ENCODE assay signal across 25 cellular contexts in the genomic region with DNA sequence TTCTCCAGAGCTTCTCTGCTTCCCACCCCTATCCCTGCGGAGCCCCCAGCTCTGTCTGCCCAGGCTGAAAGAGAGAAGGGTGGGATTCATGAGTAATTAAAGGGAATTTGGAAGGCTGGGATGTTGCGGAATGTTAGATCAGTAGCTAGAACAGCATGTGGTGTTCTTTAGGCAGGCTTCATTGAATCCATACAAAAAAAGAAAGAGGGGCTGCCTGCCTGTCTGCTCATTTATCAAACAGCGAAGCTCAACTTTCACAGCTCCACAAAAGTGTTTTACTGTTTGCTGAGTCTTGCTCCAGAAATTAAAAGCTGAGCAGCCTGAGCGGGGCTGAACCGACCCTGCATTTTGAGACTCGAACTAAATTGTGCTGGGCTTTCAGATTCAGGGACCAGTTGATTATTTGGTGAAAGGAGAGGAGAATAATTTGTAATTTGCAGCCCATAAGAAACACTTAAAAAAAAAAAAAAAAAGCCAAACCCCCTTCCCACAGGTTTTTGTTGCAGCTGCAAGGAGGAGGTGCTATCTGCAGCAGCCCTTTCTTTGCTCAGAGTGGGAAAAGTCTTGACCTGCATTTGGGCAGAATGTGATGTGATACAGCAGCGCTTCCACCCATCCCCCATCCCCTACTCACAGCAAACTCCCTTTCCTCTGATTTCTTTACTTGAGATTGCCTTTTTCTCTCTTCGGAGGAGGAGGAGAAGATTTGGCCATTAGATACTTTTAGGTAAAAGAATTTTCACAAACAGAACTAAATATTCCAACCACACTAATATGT.
DNase-seq lines count a peak whose midpoint lies in the region; FAIRE-seq and TF ChIP-seq lines count a peak whose summit lies in the region.
"Had no signal": no experiment of that assay in that cellular context is flagged by ENCODE, and none has a peak within 500 bp of the region (broad histone marks: within the 10 kb centered on the region; RNA-seq: fewer than 3 reads in every experiment).

No MANE protein-coding gene starts in this region.

- H3K36me3 ChIP-seq in cardiac muscle cell (no peaks in the 10 kb centered on the region), endodermal cell (ENCODE audit: control insufficient read depth, insufficient read depth, low read length) (no peaks in the 10 kb centered on the region)
- H3K36me3 ChIP-seq in CD4-positive, alpha-beta memory T cell (ENCODE audit: insufficient read depth, low read length): no peaks in the 10 kb centered on the region
- H3K36me3 ChIP-seq: breast epithelium, HAP-1, heart left ventricle, ovary, right lobe of liver, upper lobe of left lung had no signal

- no peak for FAIRE-seq in HTR-8/SVneo (lab: Jason Lieb, UNC)
- FAIRE-seq: A549, islet of Langerhans had no signal

- POLR2A ChIA-PET in CD4-positive, alpha-beta memory T cell (lab: Charles Lee; ENCODE audit: partially characterized antibody): no interaction called here

- H3K9ac ChIP-seq in endodermal cell (ENCODE audit: extremely low read depth, low read length, poor library complexity, severe bottlenecking): no peak overlapping the region

- DNase-seq in cardiac muscle cell (ENCODE audit: low read depth in 1 of 2, low spot score in 1 of 2): peak; percentile 6 to 20
- no peak for DNase-seq in cardiac septum (ENCODE audit: low spot score)
- peak; percentile 61 for DNase-seq in endodermal cell
- no peak for DNase-seq in HTR-8/SVneo (ENCODE audit: insufficient read length, low spot score)
- no peak for DNase-seq in CD4-positive, alpha-beta memory T cell
- no peak for DNase-seq in posterior vena cava (ENCODE audit: low spot score)
- DNase-seq in G401 (ENCODE audit: low spot score): no peak
- DNase-seq: activated CD4-positive, alpha-beta memory T cell treated with anti-CD3 and anti-CD28 coated beads for 36 hours; activated gamma-delta T cell; Caco-2; dermis blood vessel endothelial cell; EL; heart left ventricle; NCI-H2107; right lobe of liver; stimulated activated CD4-positive, alpha-beta T cell treated with anti-CD3 and anti-CD28 coated beads, Interleukin-15, amount 100 ng/mL, for 24 hours; T-helper 9 cell; upper lobe of left lung had no signal

- CTCF ChIA-PET in CD4-positive, alpha-beta memory T cell (lab: Charles Lee; ENCODE audit: partially characterized antibody): no interaction called here

- no peaks in the 10 kb centered on the region for H3K9me3 Mint-ChIP-seq in endodermal cell
- no peaks in the 10 kb centered on the region for H3K9me3 Mint-ChIP-seq in nephron
- peaks cover 0 to 2% (median 0%) of the 10 kb centered on the region in 8 donors for H3K9me3 Mint-ChIP-seq in CD4-positive, alpha-beta memory T cell
- H3K9me3 Mint-ChIP-seq: activated CD4-positive, alpha-beta memory T cell treated with anti-CD3 and anti-CD28 coated beads for 36 hours had no signal

- no peak overlapping the region for H3K27ac ChIP-seq in cardiac muscle cell
- H3K27ac ChIP-seq in endodermal cell (ENCODE audit: low read depth, low read length): peak overlapping the region; percentile 97
- H3K27ac ChIP-seq in CD4-positive, alpha-beta memory T cell (ENCODE audit: low read depth, low read length): no peak overlapping the region
- H3K27ac ChIP-seq: A549, breast epithelium, heart left ventricle, ovary, right lobe of liver, upper lobe of left lung had no signal

- H3K9me3 ChIP-seq in cardiac muscle cell (ENCODE audit: low read depth) (no peaks in the 10 kb centered on the region), endodermal cell (ENCODE audit: control insufficient read depth, low read length) (no peaks in the 10 kb centered on the region)
- no peaks in the 10 kb centered on the region for H3K9me3 ChIP-seq in CD4-positive, alpha-beta memory T cell (ENCODE audit: control insufficient read depth in 1 of 2, low read length in 2 of 2)
- H3K9me3 ChIP-seq: A549, breast epithelium, Caco-2, HAP-1, heart left ventricle, ovary, right lobe of liver, upper lobe of left lung had no signal

- H3K4me3 ChIP-seq in cardiac muscle cell: no peak overlapping the region
- H3K4me3 ChIP-seq in endodermal cell (ENCODE audit: low read length): no peak overlapping the region
- H3K4me3 ChIP-seq in CD4-positive, alpha-beta memory T cell (ENCODE audit: low read length in 2 of 2): no peak overlapping the region
- H3K4me3 ChIP-seq: A549, breast epithelium, HAP-1, heart left ventricle, ovary, right lobe of liver, upper lobe of left lung had no signal

- H3K27ac Mint-ChIP-seq in endodermal cell (no peak overlapping the region), nephron (peak overlapping the region in 2 of 3 experiments; percentile 4 to 83)
- H3K27ac Mint-ChIP-seq in CD4-positive, alpha-beta memory T cell: no peak overlapping the region
- H3K27ac Mint-ChIP-seq: activated CD4-positive, alpha-beta memory T cell treated with anti-CD3 and anti-CD28 coated beads for 36 hours; B cell had no signal

- no peak for TF ChIP-seq CTCF in cardiac muscle cell (IDR thresholded peaks at IDR 0.05; ENCODE audit: low read depth, low read length)
- TF ChIP-seq CTCF in endodermal cell (conservative IDR thresholded peaks at IDR 0.05): no peak
- TF ChIP-seq CTCF in nephron (IDR thresholded peaks at IDR 0.05; ENCODE audit: unreplicated experiment in 3 of 3): no peak

- intact Hi-C loops in cardiac septum (cut with DNase I): no loop called here
- intact Hi-C loops in CD4-positive, alpha-beta memory T cell (cut with micrococcal nuclease): no loop called here
- intact Hi-C loops in posterior vena cava (cut with DNase I): no loop called here

- H3K36me3 Mint-ChIP-seq in endodermal cell (ENCODE audit: low read depth) (no peaks in the 10 kb centered on the region), nephron (ENCODE audit: low read depth) (no peaks in the 10 kb centered on the region)
- no peaks in the 10 kb centered on the region for H3K36me3 Mint-ChIP-seq in CD4-positive, alpha-beta memory T cell
- H3K36me3 Mint-ChIP-seq: activated CD4-positive, alpha-beta memory T cell treated with anti-CD3 and anti-CD28 coated beads for 36 hours had no signal

- in situ Hi-C loops in G401 (cut with HindIII; ENCODE audit: low sequenced_read_pairs): no loop called here

- H3K27me3 Mint-ChIP-seq in endodermal cell (ENCODE audit: insufficient read depth) (peaks cover 4% of the 10 kb centered on the region), nephron (ENCODE audit: low read depth) (peaks cover 11% of the 10 kb centered on the region)
- H3K27me3 Mint-ChIP-seq in CD4-positive, alpha-beta memory T cell: peaks cover 43 to 48% of the 10 kb centered on the region in 2 donors

- H3K4me1 Mint-ChIP-seq in endodermal cell: peaks cover 14% of the 10 kb centered on the region
- peaks cover 25% of the 10 kb centered on the region for H3K4me1 Mint-ChIP-seq in nephron
- peaks cover 0 to 1% (median 0%) of the 10 kb centered on the region in 4 donors for H3K4me1 Mint-ChIP-seq in CD4-positive, alpha-beta memory T cell
- H3K4me1 Mint-ChIP-seq: B cell had no signal

- WGBS in endodermal cell (ENCODE audit: insufficient coverage in 1 of 2, insufficient read length in 1 of 2), 2 experiments: 46 to 63% methylated on average over 2 to 7 of the region's 8 CpGs

- H3K4me1 ChIP-seq in cardiac muscle cell (ENCODE audit: low read depth) (peaks cover 15% of the 10 kb centered on the region), endodermal cell (ENCODE audit: control insufficient read depth, insufficient read depth, low read length) (peaks cover 8% of the 10 kb centered on the region)
- no peaks in the 10 kb centered on the region for H3K4me1 ChIP-seq in CD4-positive, alpha-beta memory T cell (ENCODE audit: insufficient read depth, low read length)
- H3K4me1 ChIP-seq: A549, breast epithelium, Caco-2, HAP-1, right lobe of liver, upper lobe of left lung had no signal

- H3K4me3 Mint-ChIP-seq in endodermal cell (no peak overlapping the region), nephron (peak overlapping the region; percentile 48 to 53 (median 49))
- no peak overlapping the region for H3K4me3 Mint-ChIP-seq in CD4-positive, alpha-beta memory T cell
- H3K4me3 Mint-ChIP-seq: activated CD4-positive, alpha-beta memory T cell treated with anti-CD3 and anti-CD28 coated beads for 36 hours; B cell had no signal

- H3K27me3 ChIP-seq in cardiac muscle cell (no peaks in the 10 kb centered on the region), endodermal cell (ENCODE audit: control insufficient read depth, insufficient read depth, low read length, poor library complexity, severe bottlenecking) (no peaks in the 10 kb centered on the region)
- H3K27me3 ChIP-seq in CD4-positive, alpha-beta memory T cell (ENCODE audit: insufficient read depth, low read length): peaks cover 3% of the 10 kb centered on the region
- H3K27me3 ChIP-seq: breast epithelium, ovary, right lobe of liver, upper lobe of left lung had no signal

Comparison
In these comparisons a context has a peak if more than half of its experiments do, and no peak if none do; other contexts are left out.
1. DNase-seq: peak in cardiac muscle cell (2 of 2) and endodermal cell (single experiment); none in cardiac septum (single experiment), HTR-8/SVneo (single experiment), CD4-positive, alpha-beta memory T cell (0 of 5), posterior vena cava (single experiment) and G401 (single experiment).
2. H3K27ac Mint-ChIP-seq: peak in nephron (2 of 3); none in endodermal cell (single experiment) and CD4-positive, alpha-beta memory T cell (0 of 7).
3. H3K4me3 Mint-ChIP-seq: peak in nephron (3 of 3); none in endodermal cell (single experiment) and CD4-positive, alpha-beta memory T cell (0 of 8).